ENCODE assay signal across 9 cellular contexts in genomic region chr1:34013958-34014737, GRCh38.
DNase-seq lines count a peak whose midpoint lies in the region; ATAC-seq, FAIRE-seq and TF ChIP-seq lines count a peak whose summit lies in the region.
"Had no signal": no experiment of that assay in that cellular context is flagged by ENCODE, and none has a peak within 500 bp of the region (broad histone marks: within the 10 kb centered on the region; RNA-seq: fewer than 3 reads in every experiment).

No MANE protein-coding gene starts in this region.

- no peak overlapping the region for H3K4me3 ChIP-seq in Loucy (ENCODE audit: low read length, poor library complexity, severe bottlenecking)
- H3K4me3 ChIP-seq in pancreas: no peak overlapping the region

- peak in 3 of 4 donors; percentile 53 to 88 (median 56) for ATAC-seq in pancreas
- no peak for ATAC-seq in GM21737 (IDR thresholded peaks at IDR 0.05; ENCODE audit: unreplicated experiment)
- no peak for ATAC-seq in HG02970 (IDR thresholded peaks at IDR 0.05; ENCODE audit: low FRiP score, unreplicated experiment)
- no peak for ATAC-seq in HG02759 (IDR thresholded peaks at IDR 0.05; ENCODE audit: unreplicated experiment)

- no peaks in the 10 kb centered on the region for H3K79me2 ChIP-seq in Loucy (ENCODE audit: insufficient read depth, low read length)

- H3K27me3 ChIP-seq in Loucy (ENCODE audit: insufficient read depth, low read length, poor library complexity, severe bottlenecking): no peaks in the 10 kb centered on the region
- no peaks in the 10 kb centered on the region for H3K27me3 ChIP-seq in pancreas

- no peaks in the 10 kb centered on the region for H4K20me1 ChIP-seq in Loucy (ENCODE audit: insufficient read depth, low read length, poor library complexity, severe bottlenecking)

- no peak overlapping the region for H2AFZ ChIP-seq in Loucy (ENCODE audit: low read length)

- H3K4me1 ChIP-seq in Loucy (ENCODE audit: insufficient read depth, low read length, poor library complexity, severe bottlenecking): no peaks in the 10 kb centered on the region
- H3K4me1 ChIP-seq in pancreas: no peaks in the 10 kb centered on the region

- no peak overlapping the region for H3K4me2 ChIP-seq in Loucy (ENCODE audit: low read depth, low read length, poor library complexity, severe bottlenecking)

- peak; percentile 86 for TF ChIP-seq CTCF in GM12872 (IDR thresholded peaks at IDR 0.05; ENCODE audit: insufficient read depth, low read depth, low read length)
- peak; percentile 26; the same call in 1 of the 2 replicates for TF ChIP-seq CTCF in Loucy (conservative IDR thresholded peaks at IDR 0.05; ENCODE audit: low read length)
- TF ChIP-seq CTCF in pancreas (IDR thresholded peaks at IDR 0.05): peak; percentile 19 to 27 (median 24)

- H3K36me3 ChIP-seq in Loucy (ENCODE audit: insufficient read depth, low read length) (no peaks in the 10 kb centered on the region), pancreas (no peaks in the 10 kb centered on the region)

- no peak overlapping the region for H3K27ac ChIP-seq in pancreas

- H3F3A ChIP-seq in Loucy (ENCODE audit: low read depth): no peaks in the 10 kb centered on the region

- H3K9me2 ChIP-seq in Loucy (replicated peaks; ENCODE audit: low read depth, low read length): no peaks in the 10 kb centered on the region

- H3K9me3 ChIP-seq in Loucy (ENCODE audit: insufficient read depth, low read depth, low read length): no peaks in the 10 kb centered on the region
- no peaks in the 10 kb centered on the region for H3K9me3 ChIP-seq in pancreas

- WGBS in pancreas, 2 donors: 46 to 49% methylated on average over 11 of the region's 11 CpGs

- intact Hi-C loops in pancreas (cut with DNase I): no loop called here

- no peak overlapping the region for H3K9ac ChIP-seq in Loucy (ENCODE audit: low read depth, low read length, poor library complexity, severe bottlenecking)

- FAIRE-seq in pancreas (lab: Jason Lieb, UNC): no peak
- FAIRE-seq in frontal cortex (lab: Jason Lieb, UNC): no peak
- FAIRE-seq: islet of Langerhans had no signal

- DNase-seq in ecto neural progenitor cell (ENCODE audit: low spot score) (peak; percentile 76), pancreas (peak in 4 of 6 donors; percentile 18 to 72 (median 33)), frontal cortex (ENCODE audit: low spot score in 2 of 2) (no peak)

Comparison
In these comparisons a context has a peak if more than half of its experiments do, and no peak if none do; other contexts are left out.
1. CTCF ChIP-seq: peak in every context shown above with its lines; median percentile 86 in GM12872; 26 in Loucy; 24 in pancreas.
2. DNase-seq: peak in ecto neural progenitor cell (single experiment) and pancreas (4 of 6); none in frontal cortex (0 of 2).
3. ATAC-seq: peak in pancreas (3 of 4); none in GM21737 (single experiment), HG02970 (single experiment) and HG02759 (single experiment).